8 cellular contexts compared by ENCODE assay signal in the genomic region with DNA sequence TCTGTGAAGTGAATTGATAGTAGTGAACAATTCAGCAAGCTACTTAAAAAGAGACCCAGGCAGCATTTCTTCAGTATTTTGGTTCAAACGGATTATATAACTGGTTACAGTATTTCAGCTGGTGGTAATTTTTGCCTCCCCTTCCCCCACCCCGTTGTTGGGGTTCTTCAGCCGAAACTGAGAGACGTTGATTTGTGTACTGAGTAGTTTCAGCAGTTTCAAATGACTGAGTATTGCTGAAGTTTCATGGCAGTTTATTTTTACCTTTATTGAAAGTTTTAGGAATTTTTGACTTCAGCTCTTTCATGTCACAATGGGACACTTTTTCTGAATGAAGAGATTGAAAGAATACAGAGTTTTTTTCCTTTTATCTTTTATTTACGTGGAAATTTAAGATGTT. TPM values are rescaled to one million over a fixed set of nuclear protein-coding genes. Genes with fewer than 3 reads are reported as not detected.
A peak's percentile ranks its signal among the peaks of the same experiment; 100 is the strongest.
DNase-seq lines count a peak whose midpoint lies in the region; ATAC-seq and TF ChIP-seq lines count a peak whose summit lies in the region.

No MANE protein-coding gene starts in this region.

- no peaks in the 10 kb centered on the region for H3K9me3 ChIP-seq in Karpas-422 (ENCODE audit: low read length)

- no peak for ATAC-seq in activated naive CD8-positive, alpha-beta T cell treated with anti-CD3 and anti-CD28 coated beads, Interleukin-2, amount 50 U/mL, for 24 hours
- ATAC-seq in GM19467 (IDR thresholded peaks at IDR 0.05; ENCODE audit: unreplicated experiment), result no peak

- peaks cover 54% of the 10 kb centered on the region for H3K4me1 ChIP-seq in Karpas-422 (ENCODE audit: low read length)

- H3K36me3 Mint-ChIP-seq in activated naive CD8-positive, alpha-beta T cell treated with anti-CD3 and anti-CD28 coated beads, Interleukin-2, amount 50 U/mL, for 24 hours (ENCODE audit: low read depth), result peaks cover 47% of the 10 kb centered on the region

- no peaks in the 10 kb centered on the region for H3K9me2 ChIP-seq in Karpas-422 (replicated peaks; ENCODE audit: insufficient read depth, low read length)

- H2AFZ ChIP-seq in Karpas-422 (ENCODE audit: low read length), result no peak overlapping the region

- no peak for TF ChIP-seq CTCF in GM10266 (IDR thresholded peaks at IDR 0.05; ENCODE audit: control insufficient read depth, insufficient read depth, low read depth, missing control alignments)

- DNase-seq in GM10266 (ENCODE audit: extremely low spot score), result peak; percentile 43
- peak; percentile 71 for DNase-seq in Karpas-422
- DNase-seq in activated naive CD8-positive, alpha-beta T cell treated with anti-CD3 and anti-CD28 coated beads, Interleukin-2, amount 50 U/mL, for 24 hours, result peak; percentile 52
- peak; percentile 29 for DNase-seq in inferior parietal cortex (ENCODE audit: extremely low spot score)
- peak; percentile 44 for DNase-seq in stimulated activated CD4-positive, alpha-beta T cell treated with anti-CD3 and anti-CD28 coated beads, Interleukin-4, amount 100 ng/mL, for 1 hour
- no peak for DNase-seq in NCI-H2081 treated with DMSO at 0.1 percent for 48 hours (lab: John Stamatoyannopoulos, UW)
- no peak for DNase-seq in NCI-H510A treated with DMSO at 0.1 percent for 48 hours (lab: John Stamatoyannopoulos, UW)

- no peaks in the 10 kb centered on the region for H3K27me3 ChIP-seq in Karpas-422 (ENCODE audit: low read length)

- peak overlapping the region; percentile 98 for H3K4me3 ChIP-seq in Karpas-422 (ENCODE audit: low read length)

- peaks cover 68% of the 10 kb centered on the region for H3K79me2 ChIP-seq in Karpas-422 (ENCODE audit: low read length)

- no peaks in the 10 kb centered on the region for H3K9me3 Mint-ChIP-seq in activated naive CD8-positive, alpha-beta T cell treated with anti-CD3 and anti-CD28 coated beads, Interleukin-2, amount 50 U/mL, for 24 hours

- H3K4me1 Mint-ChIP-seq in activated naive CD8-positive, alpha-beta T cell treated with anti-CD3 and anti-CD28 coated beads, Interleukin-2, amount 50 U/mL, for 24 hours, result peaks cover 54% of the 10 kb centered on the region

- H4K20me1 ChIP-seq in Karpas-422 (ENCODE audit: insufficient read depth, low read depth, low read length), result peaks cover 53% of the 10 kb centered on the region

- H3K27ac Mint-ChIP-seq in activated naive CD8-positive, alpha-beta T cell treated with anti-CD3 and anti-CD28 coated beads, Interleukin-2, amount 50 U/mL, for 24 hours, result peak overlapping the region; percentile 98

- H3K4me3 Mint-ChIP-seq in activated naive CD8-positive, alpha-beta T cell treated with anti-CD3 and anti-CD28 coated beads, Interleukin-2, amount 50 U/mL, for 24 hours, result peak overlapping the region; percentile 92

- H3K4me2 ChIP-seq in Karpas-422 (ENCODE audit: low read depth, low read length, poor library complexity, severe bottlenecking), result peak overlapping the region; percentile 75

- H3K27me3 Mint-ChIP-seq in activated naive CD8-positive, alpha-beta T cell treated with anti-CD3 and anti-CD28 coated beads, Interleukin-2, amount 50 U/mL, for 24 hours, result no peaks in the 10 kb centered on the region

- peak overlapping the region; percentile 90 for H3K27ac ChIP-seq in Karpas-422 (ENCODE audit: low read length)

- H3K9ac ChIP-seq in Karpas-422 (ENCODE audit: low read length), result peak overlapping the region; percentile 99

- peaks cover 44% of the 10 kb centered on the region for H3K36me3 ChIP-seq in Karpas-422 (ENCODE audit: insufficient read depth, low read length)

RNA-seq across cellular contexts. Expression of a gene that starts 1.7 kb away (rescaled TPM):
- total RNA-seq in Karpas-422 (2014; rRNA removed; shearing (Covaris generic); ENCODE audit: low replicate concordance), result 67.3 and 69.0 TPM in 2 replicates

Comparison
In these comparisons a context has a peak if more than half of its experiments do, and no peak if none do; other contexts are left out.
1. DNase-seq: peak in GM10266 (single experiment), Karpas-422 (single experiment), activated naive CD8-positive, alpha-beta T cell treated with anti-CD3 and anti-CD28 coated beads, Interleukin-2, amount 50 U/mL, for 24 hours (single experiment), inferior parietal cortex (single experiment) and stimulated activated CD4-positive, alpha-beta T cell treated with anti-CD3 and anti-CD28 coated beads, Interleukin-4, amount 100 ng/mL, for 1 hour (single experiment); none in NCI-H2081 treated with DMSO at 0.1 percent for 48 hours (single experiment) and NCI-H510A treated with DMSO at 0.1 percent for 48 hours (single experiment).